3 cellular contexts compared by ENCODE assay signal in the genomic region with DNA sequence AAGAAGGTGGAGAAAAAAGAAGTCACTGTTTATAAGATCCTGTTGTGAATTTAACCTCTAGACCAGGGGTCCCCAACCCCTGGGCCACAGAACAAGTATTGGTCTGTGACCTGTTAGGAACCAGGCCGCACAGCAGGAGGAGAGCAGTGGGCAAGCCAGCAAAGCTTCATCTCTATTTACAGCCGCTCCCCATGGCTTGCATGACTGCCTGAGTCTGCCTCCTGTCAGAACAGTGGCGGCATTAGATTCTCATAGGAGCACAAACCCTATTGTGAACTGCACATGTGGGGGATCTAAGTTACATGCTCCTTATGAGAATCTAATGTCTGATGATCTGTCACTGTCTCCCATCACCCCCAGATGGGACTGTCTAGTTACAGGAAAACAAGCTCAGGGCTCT. TPM values are rescaled to one million over a fixed set of nuclear protein-coding genes. Genes with fewer than 3 reads are reported as not detected.
"Had no signal": no experiment of that assay in that cellular context is flagged by ENCODE, and none has a peak within 500 bp of the region (broad histone marks: within the 10 kb centered on the region; RNA-seq: fewer than 3 reads in every experiment).

No MANE protein-coding gene starts in this region.

RNA-seq across cellular contexts. Expression of gene MAPK4, which starts 13.3 kb away (rescaled TPM):
- total RNA-seq: M059J, PC-3, SJSA1 had no signal
